ENCODE assay signal across 13 cellular contexts in genomic region chr6:3471286-3471685, GRCh38. TPM values are rescaled to one million over a fixed set of nuclear protein-coding genes. Genes with fewer than 3 reads are reported as not detected.
DNase-seq lines count a peak whose midpoint lies in the region; ATAC-seq, FAIRE-seq and TF ChIP-seq lines count a peak whose summit lies in the region.
"Had no signal": no experiment of that assay in that cellular context is flagged by ENCODE, and none has a peak within 500 bp of the region (broad histone marks: within the 10 kb centered on the region; RNA-seq: fewer than 3 reads in every experiment).

No MANE protein-coding gene starts in this region.

- no peaks in the 10 kb centered on the region for H3K9me3 ChIP-seq in body of pancreas
- no peaks in the 10 kb centered on the region for H3K9me3 ChIP-seq in small intestine (ENCODE audit: control insufficient read depth, low read depth)

- FAIRE-seq in small intestine (lab: Jason Lieb, UNC): no peak

- WGBS in body of pancreas, 2 donors: 56 to 65% methylated on average over 5 of the region's 5 CpGs
- WGBS in small intestine, 3 donors: 11 to 67% (median 42%) methylated on average over 5 of the region's 5 CpGs

- H3K36me3 ChIP-seq in body of pancreas (replicated peaks in 1 of 2; ENCODE audit: insufficient read depth in 1 of 2, low read depth in 2 of 2) (no peaks in the 10 kb centered on the region), small intestine (ENCODE audit: control insufficient read depth in 2 of 2, insufficient read depth in 2 of 2, low read length in 2 of 2) (no peaks in the 10 kb centered on the region)

- ATAC-seq in body of pancreas (no peak), left colon (no peak)

- TF ChIP-seq CTCF in LNCaP clone FGC (IDR thresholded peaks at IDR 0.05; ENCODE audit: control insufficient read depth, extremely low read depth, insufficient read depth): no peak
- TF ChIP-seq CTCF in body of pancreas (IDR thresholded peaks at IDR 0.05): no peak

- no peak for TF ChIP-seq POLR2A in body of pancreas (IDR thresholded peaks at IDR 0.05)

- peaks cover 12% of the 10 kb centered on the region for H3K4me1 ChIP-seq in body of pancreas
- no peaks in the 10 kb centered on the region for H3K4me1 ChIP-seq in small intestine (ENCODE audit: control insufficient read depth in 2 of 2, insufficient read depth in 1 of 2, low read depth in 1 of 2, low read length in 1 of 2)

- H3K27ac ChIP-seq in body of pancreas (no peak overlapping the region), small intestine (ENCODE audit: low read depth in 1 of 2, low read length in 1 of 2) (no peak overlapping the region)
- H3K27ac ChIP-seq: C4-2B, PC-9 had no signal

- H3K27me3 ChIP-seq in body of pancreas: no peaks in the 10 kb centered on the region
- peaks cover 0 to 1% of the 10 kb centered on the region in 2 donors for H3K27me3 ChIP-seq in small intestine (ENCODE audit: control insufficient read depth in 2 of 2, insufficient read depth in 2 of 2, low read length in 2 of 2)

- DNase-seq in NCI-H748 (lab: John Stamatoyannopoulos, UW; ENCODE audit: unreplicated experiment) (peak; percentile 95), NCI-H748 treated with DMSO at 0.1 percent for 48 hours (lab: John Stamatoyannopoulos, UW) (no peak), LNCaP clone FGC (ENCODE audit: low read depth) (peak; percentile 59), body of pancreas (peak in 3 of 4 donors; percentile 12 to 52 (median 15)), small intestine (peak; percentile 55), left colon (no peak), amygdala (lab: John Stamatoyannopoulos, UW) (no peak), NCI-H187 (lab: John Stamatoyannopoulos, UW) (no peak)
- DNase-seq: KBM-7, NCI-H2227 treated with DMSO at 0.1 percent for 48 hours, NCI-H526, PC-9 had no signal

- intact Hi-C loops in body of pancreas (cut with DNase I) (no loop called here), left colon (cut with DNase I, micrococcal nuclease) (no loop called here)

- H3K4me3 ChIP-seq in LNCaP clone FGC (ENCODE audit: low read depth, low read length) (no peak overlapping the region), body of pancreas (no peak overlapping the region), small intestine (ENCODE audit: low read depth in 1 of 2, low read length in 2 of 2) (no peak overlapping the region)
- H3K4me3 ChIP-seq: PC-9 had no signal

RNA-seq across cellular contexts. Expression of gene SLC22A23, which starts 14.4 kb away (rescaled TPM):
- total RNA-seq in body of pancreas: 10 to 100 TPM; 20.4 to 32.2 TPM
- 10 to 100 TPM in 2 of 3 donors, 1 to 10 TPM in 1; 9.5 to 17.9 (median 12.2) TPM for polyA plus RNA-seq in small intestine
- total RNA-seq in left colon: 10 to 100 TPM; 75.2 to 98.6 TPM

Comparison
In these comparisons a context has a peak if more than half of its experiments do, and no peak if none do; other contexts are left out.
1. DNase-seq: peak in NCI-H748 (single experiment), LNCaP clone FGC (single experiment), body of pancreas (3 of 4) and small intestine (single experiment); none in NCI-H748 treated with DMSO at 0.1 percent for 48 hours (single experiment), left colon (0 of 2), amygdala (0 of 56) and NCI-H187 (0 of 2).